Comparison of ENCODE assay signal across 8 cellular contexts in genomic region chr6:162819284-162819683, GRCh38.
"Had no signal": no experiment of that assay in that cellular context is flagged by ENCODE, and none has a peak within 500 bp of the region (broad histone marks: within the 10 kb centered on the region; RNA-seq: fewer than 3 reads in every experiment).

No MANE protein-coding gene starts in this region.

- ATAC-seq: GM12878 had no signal

- FAIRE-seq: G401.6, GM12878, GM12891, GM12892, GM18507, GM19239 had no signal

- H3K4me3 ChIP-seq: GM12878 had no signal

- DNase-seq: GDM1, GF-D8 had no signal
